Comparison of ENCODE assay signal across 10 cellular contexts in genomic region chr17:64641499-64641898, GRCh38. TPM values are rescaled to one million over a fixed set of nuclear protein-coding genes. Genes with fewer than 3 reads are reported as not detected.
DNase-seq lines count a peak whose midpoint lies in the region; ATAC-seq and TF ChIP-seq lines count a peak whose summit lies in the region.
"Had no signal": no experiment of that assay in that cellular context is flagged by ENCODE, and none has a peak within 500 bp of the region (broad histone marks: within the 10 kb centered on the region; RNA-seq: fewer than 3 reads in every experiment).

No MANE protein-coding gene starts in this region.

- POLR2A ChIA-PET in WTC11 (lab: Charles Lee): no interaction called here

- intact Hi-C loops in aorta (cut with DNase I): no loop called here

- peak; percentile 37 for ATAC-seq in stimulated activated naive CD8-positive, alpha-beta T cell treated with anti-CD3 and anti-CD28 coated beads, Interleukin-15, amount 100 ng/mL, for 72 hours
- no peak for ATAC-seq in stimulated activated naive CD8-positive, alpha-beta T cell treated with anti-CD3 and anti-CD28 coated beads, Interleukin-15, Interleukin-2, amounts not matched to agents 100 U/mL and 50 U/mL, for 24 hours
- ATAC-seq in WTC11 (0 out of 2 replicates have a peak, but pooled peaks have one; percentile 22), aorta (ENCODE audit: low FRiP score) (peak; percentile 19), GM19035 (IDR thresholded peaks at IDR 0.05; ENCODE audit: unreplicated experiment) (no peak)
- no peak for ATAC-seq in activated naive CD4-positive, alpha-beta T cell treated with anti-CD3 and anti-CD28 coated beads, Interleukin-2, amount 50 U/mL, for 72 hours

- TF ChIP-seq CTCF in WTC11 (IDR thresholded peaks at IDR 0.05): no peak

- peaks cover 27% of the 10 kb centered on the region for H3K4me1 Mint-ChIP-seq in stimulated activated naive CD8-positive, alpha-beta T cell treated with anti-CD3 and anti-CD28 coated beads, Interleukin-15, amount 100 ng/mL, for 72 hours
- no peaks in the 10 kb centered on the region for H3K4me1 Mint-ChIP-seq in WTC11

- CTCF ChIA-PET in WTC11 (lab: Charles Lee): no interaction called here

- no peak for DNase-seq in stimulated activated naive CD8-positive, alpha-beta T cell treated with anti-CD3 and anti-CD28 coated beads, Interleukin-15, amount 100 ng/mL, for 72 hours
- DNase-seq in stimulated activated naive CD8-positive, alpha-beta T cell treated with anti-CD3 and anti-CD28 coated beads, Interleukin-15, Interleukin-2, amounts not matched to agents 100 U/mL and 50 U/mL, for 24 hours: no peak
- DNase-seq in WTC11 (ENCODE audit: low spot score) (no peak), iris pigment epithelial cell (ENCODE audit: low read depth) (peak; percentile 89), aorta (no peak)
- DNase-seq in activated naive CD4-positive, alpha-beta T cell treated with anti-CD3 and anti-CD28 coated beads, Interleukin-2, amount 50 U/mL, for 72 hours (ENCODE audit: low spot score in 2 of 2): no peak
- DNase-seq in stimulated activated naive CD4-positive, alpha-beta T cell treated with Interleukin-2 at 50 U/mL for 16 hours (lab: John Stamatoyannopoulos, UW): no peak
- DNase-seq: foreskin melanocyte, NCI-H1417 had no signal

- H3K27me3 ChIP-seq in aorta (ENCODE audit: control insufficient read depth in 1 of 2, insufficient read depth in 2 of 2, low read length in 1 of 2): no peaks in the 10 kb centered on the region

- H3K27me3 Mint-ChIP-seq in stimulated activated naive CD8-positive, alpha-beta T cell treated with anti-CD3 and anti-CD28 coated beads, Interleukin-15, amount 100 ng/mL, for 72 hours: no peaks in the 10 kb centered on the region
- H3K27me3 Mint-ChIP-seq in WTC11 (ENCODE audit: low read depth): no peaks in the 10 kb centered on the region

- H3K27ac ChIP-seq in aorta (ENCODE audit: low read depth in 1 of 2, low read length in 2 of 2): no peak overlapping the region

- no peaks in the 10 kb centered on the region for H3K9me3 Mint-ChIP-seq in stimulated activated naive CD8-positive, alpha-beta T cell treated with anti-CD3 and anti-CD28 coated beads, Interleukin-15, amount 100 ng/mL, for 72 hours
- no peaks in the 10 kb centered on the region for H3K9me3 Mint-ChIP-seq in WTC11
- no peaks in the 10 kb centered on the region for H3K9me3 Mint-ChIP-seq in activated naive CD4-positive, alpha-beta T cell treated with anti-CD3 and anti-CD28 coated beads, Interleukin-2, amount 50 U/mL, for 72 hours

- no peaks in the 10 kb centered on the region for H3K36me3 ChIP-seq in aorta (ENCODE audit: control insufficient read depth in 1 of 2, insufficient read depth in 2 of 2, low read length in 1 of 2)

- H3K4me1 ChIP-seq in aorta (ENCODE audit: control insufficient read depth in 1 of 2, insufficient read depth in 2 of 2, low read length in 2 of 2): no peaks in the 10 kb centered on the region

- H3K4me3 Mint-ChIP-seq in stimulated activated naive CD8-positive, alpha-beta T cell treated with anti-CD3 and anti-CD28 coated beads, Interleukin-15, amount 100 ng/mL, for 72 hours: no peak overlapping the region
- H3K4me3 Mint-ChIP-seq in WTC11: no peak overlapping the region

- WGBS in aorta, 2 donors: 16 to 26% methylated on average over 2 of the region's 2 CpGs

- no peaks in the 10 kb centered on the region for H3K9me3 ChIP-seq in aorta (ENCODE audit: control insufficient read depth, low read length)

- H3K27ac Mint-ChIP-seq in stimulated activated naive CD8-positive, alpha-beta T cell treated with anti-CD3 and anti-CD28 coated beads, Interleukin-15, amount 100 ng/mL, for 72 hours: no peak overlapping the region
- H3K27ac Mint-ChIP-seq in WTC11: no peak overlapping the region
- H3K27ac Mint-ChIP-seq in activated naive CD4-positive, alpha-beta T cell treated with anti-CD3 and anti-CD28 coated beads, Interleukin-2, amount 50 U/mL, for 72 hours: no peak overlapping the region

- H3K36me3 Mint-ChIP-seq in WTC11: no peaks in the 10 kb centered on the region
- no peaks in the 10 kb centered on the region for H3K36me3 Mint-ChIP-seq in activated naive CD4-positive, alpha-beta T cell treated with anti-CD3 and anti-CD28 coated beads, Interleukin-2, amount 50 U/mL, for 72 hours

- no peak overlapping the region for H3K4me3 ChIP-seq in aorta (ENCODE audit: low read length in 2 of 2)

TF ChIP-seq in WTC11, 78 proteins besides CTCF, POLR2A, EP300 and RAD21:
- TF ChIP-seq E2F4 (CRISPR knock-in tag; IDR thresholded peaks at IDR 0.05; ENCODE audit: borderline replicate concordance, low read depth): no peak

RNA-seq across cellular contexts. Expression of gene SMURF2, which starts 20.6 kb away (rescaled TPM):
- 21.6 to 24.0 TPM (median 23.0 TPM) in 3 replicates for total RNA-seq in WTC11 (2021)
- total RNA-seq in aorta: 10 to 100 TPM; 36.3 to 62.1 TPM
- 10 to 100 TPM; 11.3 to 12.5 TPM for polyA plus RNA-seq in aorta
- total RNA-seq in activated naive CD4-positive, alpha-beta T cell treated with anti-CD3 and anti-CD28 coated beads, Interleukin-2, amount 50 U/mL, for 72 hours: 10 to 100 TPM; 14.9 to 16.0 TPM

Comparison
In these comparisons a context has a peak if more than half of its experiments do, and no peak if none do; other contexts are left out.
1. ATAC-seq: peak in stimulated activated naive CD8-positive, alpha-beta T cell treated with anti-CD3 and anti-CD28 coated beads, Interleukin-15, amount 100 ng/mL, for 72 hours (single experiment), WTC11 (single experiment) and aorta (single experiment); none in stimulated activated naive CD8-positive, alpha-beta T cell treated with anti-CD3 and anti-CD28 coated beads, Interleukin-15, Interleukin-2, amounts not matched to agents 100 U/mL and 50 U/mL, for 24 hours (single experiment), activated naive CD4-positive, alpha-beta T cell treated with anti-CD3 and anti-CD28 coated beads, Interleukin-2, amount 50 U/mL, for 72 hours (0 of 2) and GM19035 (single experiment).